Comparison of ENCODE assay signal across 8 cellular contexts in the genomic region with DNA sequence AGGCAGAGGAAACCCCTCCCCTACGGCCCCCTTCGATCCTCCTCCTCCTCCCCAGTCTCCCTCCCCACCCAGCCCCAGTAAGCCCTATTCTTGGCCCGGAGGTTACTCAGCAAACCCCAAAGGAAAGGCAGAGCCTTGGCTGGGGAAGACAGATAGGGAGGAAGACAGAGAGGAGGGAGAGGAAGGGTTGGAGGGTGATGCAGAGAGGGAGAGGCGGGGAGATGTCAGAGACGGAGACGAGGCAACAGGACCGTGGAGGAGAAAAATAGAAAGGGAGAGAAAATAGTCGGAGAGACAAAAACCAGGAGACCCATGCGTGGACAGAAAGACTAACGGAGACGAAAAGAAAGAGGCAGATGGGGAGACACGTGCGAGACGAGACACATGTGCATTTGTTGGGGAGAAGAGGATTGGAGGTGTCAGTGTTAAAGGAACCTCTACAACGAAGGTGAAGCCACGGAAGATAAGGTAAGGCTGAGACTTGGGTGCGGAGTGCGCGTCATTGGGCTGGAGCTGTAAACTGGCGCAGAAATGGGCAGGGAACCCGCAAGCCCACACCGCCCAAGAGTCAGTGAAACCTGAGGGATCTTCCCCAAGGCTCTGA. TPM values are rescaled to one million over a fixed set of nuclear protein-coding genes. Genes with fewer than 3 reads are reported as not detected.
DNase-seq lines count a peak whose midpoint lies in the region; ATAC-seq, FAIRE-seq and TF ChIP-seq lines count a peak whose summit lies in the region.

No MANE protein-coding gene starts in this region.

- peak overlapping the region; percentile 97 for H3K4me3 Mint-ChIP-seq in astrocyte (ENCODE audit: unreplicated experiment)

- H3K9ac ChIP-seq in DND-41 (ENCODE audit: low read depth, low read length), result peak overlapping the region; percentile 97
- peak overlapping the region; percentile 94 for H3K9ac ChIP-seq in astrocyte (ENCODE audit: low read length)

- DNase-seq in DND-41, result no peak
- DNase-seq in astrocyte (ENCODE audit: low read depth), result no peak
- no peak for DNase-seq in left lung
- DNase-seq in upper lobe of right lung, result no peak
- DNase-seq in NK-92 treated with Interleukin-12 subunit alpha and Interleukin-12 subunit beta, amount 100 ng/mL, for 24 hours (lab: John Stamatoyannopoulos, UW), result no peak

- peaks cover 50% of the 10 kb centered on the region for H4K20me1 ChIP-seq in DND-41 (ENCODE audit: insufficient read depth, low read length)
- H4K20me1 ChIP-seq in astrocyte (ENCODE audit: insufficient read depth, low read length), result peaks cover 67% of the 10 kb centered on the region

- intact Hi-C loops in left lung (cut with DNase I), result no loop called here
- intact Hi-C loops in upper lobe of right lung (cut with DNase I), result no loop called here

- H3K36me3 ChIP-seq in DND-41 (ENCODE audit: insufficient read depth, low read length), result peaks cover 39% of the 10 kb centered on the region
- H3K36me3 ChIP-seq in astrocyte (ENCODE audit: insufficient read depth, low read length), result peaks cover 11% of the 10 kb centered on the region
- peaks cover 0 to 25% of the 10 kb centered on the region in 2 donors for H3K36me3 ChIP-seq in left lung
- peaks cover 26% of the 10 kb centered on the region for H3K36me3 ChIP-seq in upper lobe of right lung

- peak overlapping the region; percentile 78 for H3K4me2 ChIP-seq in DND-41 (ENCODE audit: insufficient read depth, low read length)
- peak overlapping the region; percentile 99 for H3K4me2 ChIP-seq in astrocyte (ENCODE audit: low read length)

- H3K9me3 Mint-ChIP-seq in astrocyte (ENCODE audit: unreplicated experiment), result no peaks in the 10 kb centered on the region

- H3K36me3 Mint-ChIP-seq in astrocyte (ENCODE audit: low read depth, unreplicated experiment), result peaks cover 24% of the 10 kb centered on the region

- no peaks in the 10 kb centered on the region for H3K9me3 ChIP-seq in DND-41 (ENCODE audit: insufficient read depth, low read length, severe bottlenecking)
- no peaks in the 10 kb centered on the region for H3K9me3 ChIP-seq in astrocyte (ENCODE audit: insufficient read depth, low read depth, low read length)
- H3K9me3 ChIP-seq in left lung, result no peaks in the 10 kb centered on the region
- no peaks in the 10 kb centered on the region for H3K9me3 ChIP-seq in upper lobe of right lung

- H3K27ac ChIP-seq in DND-41 (ENCODE audit: low read length) (peak overlapping the region; percentile 32; the same call in 1 of the 2 replicates), astrocyte (ENCODE audit: low read depth, low read length) (peak overlapping the region; percentile 59), left lung (peak overlapping the region; percentile 36 to 90), upper lobe of right lung (peak overlapping the region; percentile 74)

- H3K27ac Mint-ChIP-seq in astrocyte (ENCODE audit: unreplicated experiment), result peak overlapping the region; percentile 48

- no peaks in the 10 kb centered on the region for H3K27me3 Mint-ChIP-seq in astrocyte (ENCODE audit: low read depth, unreplicated experiment)

- H2AFZ ChIP-seq in DND-41 (ENCODE audit: low read depth, low read length) (no peak overlapping the region), astrocyte (ENCODE audit: low read depth, low read length) (peak overlapping the region; percentile 38)

- peaks cover 45% of the 10 kb centered on the region for H3K4me1 ChIP-seq in DND-41 (ENCODE audit: insufficient read depth, low read length)
- peaks cover 6% of the 10 kb centered on the region for H3K4me1 ChIP-seq in astrocyte (ENCODE audit: insufficient read depth, low read length)
- peaks cover 5 to 54% of the 10 kb centered on the region in 2 donors for H3K4me1 ChIP-seq in left lung
- peaks cover 44% of the 10 kb centered on the region for H3K4me1 ChIP-seq in upper lobe of right lung

- no peak for FAIRE-seq in astrocyte (lab: Jason Lieb, UNC)

- H3K4me1 Mint-ChIP-seq in astrocyte (ENCODE audit: low read depth, unreplicated experiment), result peaks cover 15% of the 10 kb centered on the region

- H3K27me3 ChIP-seq in DND-41 (ENCODE audit: insufficient read depth, low read length, poor library complexity), result no peaks in the 10 kb centered on the region
- no peaks in the 10 kb centered on the region for H3K27me3 ChIP-seq in astrocyte (ENCODE audit: insufficient read depth, low read length)
- H3K27me3 ChIP-seq in left lung, result no peaks in the 10 kb centered on the region
- H3K27me3 ChIP-seq in upper lobe of right lung, result no peaks in the 10 kb centered on the region

- ATAC-seq in DND-41 (ENCODE audit: insufficient read depth, low read depth) (no peak), HG03378 (IDR thresholded peaks at IDR 0.05; ENCODE audit: unreplicated experiment) (peak; percentile 2), left lung (no peak), upper lobe of right lung (no peak), GM19455 (IDR thresholded peaks at IDR 0.05; ENCODE audit: unreplicated experiment) (no peak), GM18858 (IDR thresholded peaks at IDR 0.05; ENCODE audit: unreplicated experiment) (no peak)

- H3K79me2 ChIP-seq in DND-41 (ENCODE audit: insufficient read depth, low read length) (peaks cover 65% of the 10 kb centered on the region), astrocyte (ENCODE audit: insufficient read depth, low read length) (peaks cover 62% of the 10 kb centered on the region)

- TF ChIP-seq CTCF in DND-41 (IDR thresholded peaks at IDR 0.05; ENCODE audit: borderline replicate concordance, extremely low read depth, low read length, poor library complexity, severe bottlenecking), result no peak
- no peak for TF ChIP-seq CTCF in astrocyte (IDR thresholded peaks at IDR 0.05; ENCODE audit: insufficient read depth, low read depth, low read length)
- TF ChIP-seq CTCF in left lung (IDR thresholded peaks at IDR 0.05), result no peak
- TF ChIP-seq CTCF in upper lobe of right lung (IDR thresholded peaks at IDR 0.05), result no peak

- H3K4me3 ChIP-seq in DND-41 (ENCODE audit: low read depth in 1 of 2, low read length in 2 of 2) (peak overlapping the region in 1 of 2 experiments; percentile 93; a peak in 2 of 4 replicates), astrocyte (ENCODE audit: insufficient read depth, low read depth, low read length) (peak overlapping the region; percentile 85), left lung (peak overlapping the region; percentile 91 to 97), upper lobe of right lung (peak overlapping the region; percentile 92)

RNA-seq across cellular contexts. Expression of a gene that starts 2.9 kb away (rescaled TPM):
- total RNA-seq in astrocyte (155 and 199 TPM in 2 replicates), left lung (10 to 100 TPM; 73.1 to 98.0 TPM), upper lobe of right lung (99.0 TPM)

RNA-seq across cellular contexts. Expression of a gene that starts 13.1 kb away (rescaled TPM):
- total RNA-seq in astrocyte (5.5 and 5.9 TPM in 2 replicates), left lung (1 to 10 TPM; 7.8 to 8.8 TPM), upper lobe of right lung (5.5 TPM)

RNA-seq across cellular contexts. Expression of a gene that starts 25.5 kb away (rescaled TPM):
- total RNA-seq in astrocyte (7.4 and 8.9 TPM in 2 replicates), left lung (10 to 100 TPM; 10.1 to 14.3 TPM), upper lobe of right lung (19.5 TPM)

RNA-seq across cellular contexts. Expression of a gene that starts 40.9 kb away (rescaled TPM):
- total RNA-seq in astrocyte (15.2 and 18.1 TPM in 2 replicates), left lung (10 to 100 TPM; 25.3 to 30.2 TPM), upper lobe of right lung (31.9 TPM)

RNA-seq across cellular contexts. Expression of a gene that starts 46.3 kb away (rescaled TPM):
- 18.3 and 19.8 TPM in 2 replicates for total RNA-seq in astrocyte
- 10 to 100 TPM; 10.3 to 17.4 TPM for total RNA-seq in left lung
- 12.4 TPM for total RNA-seq in upper lobe of right lung
